ENCODE assay signal across 29 cellular contexts in genomic region chr2:198045227-198045626, GRCh38.
A peak's percentile ranks its signal among the peaks of the same experiment; 100 is the strongest.
DNase-seq lines count a peak whose midpoint lies in the region; ATAC-seq, FAIRE-seq and TF ChIP-seq lines count a peak whose summit lies in the region.
"Had no signal": no experiment of that assay in that cellular context is flagged by ENCODE, and none has a peak within 500 bp of the region (broad histone marks: within the 10 kb centered on the region; RNA-seq: fewer than 3 reads in every experiment).

No MANE protein-coding gene starts in this region.

- H3K9me1 ChIP-seq in K562 (ENCODE audit: control insufficient read depth, insufficient read depth, low read length): no peaks in the 10 kb centered on the region

- H2AFZ ChIP-seq in K562 (ENCODE audit: low read depth, low read length): no peak overlapping the region

- TF ChIP-seq POLR2A in K562 (conservative IDR thresholded peaks at IDR 0.05): no peak

- peak overlapping the region; percentile 38 for H3K27ac Mint-ChIP-seq in activated naive CD8-positive, alpha-beta T cell
- H3K27ac Mint-ChIP-seq in activated naive CD8-positive, alpha-beta T cell treated with anti-CD3 and anti-CD28 coated beads for 36 hours: no peak overlapping the region
- no peak overlapping the region for H3K27ac Mint-ChIP-seq in natural killer cell
- H3K27ac Mint-ChIP-seq: CD8-positive, alpha-beta memory T cell had no signal

- no TSS peak for BruUV-seq in K562 (replicated peaks; lab: Mats Ljungman, UMichigan)

- CTCF ChIA-PET in K562 (lab: Yijun Ruan, JAX; ENCODE audit: low intra/inter-chr PET ratio): no interaction called here

- H3K4me1 ChIP-seq in K562 (replicated peaks in 1 of 2; ENCODE audit: control insufficient read depth in 2 of 2, insufficient read depth in 2 of 2, low read length in 2 of 2): peaks cover 0 to 8% of the 10 kb centered on the region in 2 experiments; a peak in 2 of 5 replicates
- peaks cover 0 to 4% of the 10 kb centered on the region in 2 donors for H3K4me1 ChIP-seq in kidney (ENCODE audit: control insufficient read depth in 1 of 2, insufficient read depth in 1 of 2, low read depth in 1 of 2, low read length in 2 of 2)
- H3K4me1 ChIP-seq: SJSA1 had no signal

- H3K36me3 Mint-ChIP-seq in activated naive CD8-positive, alpha-beta T cell: no peaks in the 10 kb centered on the region
- peaks cover 3% of the 10 kb centered on the region for H3K36me3 Mint-ChIP-seq in activated naive CD8-positive, alpha-beta T cell treated with anti-CD3 and anti-CD28 coated beads for 36 hours
- no peaks in the 10 kb centered on the region for H3K36me3 Mint-ChIP-seq in natural killer cell

- ATAC-seq in K562 (no peak), natural killer cell (no peak), left lobe of liver (no peak)

- TF ChIP-seq EP300 in K562 (IDR thresholded peaks at IDR 0.05; ENCODE audit: low read length): no peak

- no peak overlapping the region for H3K4me3 ChIP-seq in K562
- H3K4me3 ChIP-seq in kidney (ENCODE audit: low read length in 2 of 2): no peak overlapping the region
- H3K4me3 ChIP-seq: SJSA1 had no signal

- intact Hi-C loops in K562 (cut with micrococcal nuclease) (loop anchor here (5.0 kb wide), 1 partner anchor 48 kb away; no protein-coding TSS in a partner anchor), kidney (cut with DNase I) (no loop called here), natural killer cell (cut with micrococcal nuclease) (no loop called here)

- no peak for TF ChIP-seq CTCF in K562 (IDR thresholded peaks at IDR 0.05 in 2 of 3, conservative IDR thresholded peaks at IDR 0.05 in 1 of 3; ENCODE audit: insufficient read depth in 2 of 3, low read depth in 1 of 3, low read length in 3 of 3)
- no peak for TF ChIP-seq CTCF in kidney (IDR thresholded peaks at IDR 0.05; ENCODE audit: borderline replicate concordance, extremely low read depth, insufficient read depth)
- TF ChIP-seq CTCF in natural killer cell (IDR thresholded peaks at IDR 0.05): no peak

- no peak overlapping the region for H3K27ac ChIP-seq in K562 (ENCODE audit: extremely low read depth, low read depth, low read length)
- no peak overlapping the region for H3K27ac ChIP-seq in kidney (ENCODE audit: low read depth in 2 of 2, low read length in 2 of 2)
- H3K27ac ChIP-seq: 22Rv1, SJSA1 had no signal

- no peaks in the 10 kb centered on the region for H3K27me3 Mint-ChIP-seq in activated naive CD8-positive, alpha-beta T cell
- H3K27me3 Mint-ChIP-seq in activated naive CD8-positive, alpha-beta T cell treated with anti-CD3 and anti-CD28 coated beads for 36 hours: peaks cover 3% of the 10 kb centered on the region
- H3K27me3 Mint-ChIP-seq in natural killer cell (ENCODE audit: low read depth in 2 of 2): no peaks in the 10 kb centered on the region

- in situ Hi-C loops in K562 (cut with MboI): no loop called here

- no peak overlapping the region for H3K4me2 ChIP-seq in K562 (ENCODE audit: insufficient read depth, low read length)

- H3K9ac ChIP-seq in K562 (ENCODE audit: insufficient read depth in 1 of 2, low read depth in 2 of 2, low read length in 2 of 2) (no peak overlapping the region), kidney (ENCODE audit: low read length in 2 of 2) (no peak overlapping the region)

- H3K36me3 ChIP-seq in K562 (ENCODE audit: control insufficient read depth, insufficient read depth, low read length) (no peaks in the 10 kb centered on the region; the same call in 2 of the 3 replicates), kidney (ENCODE audit: control insufficient read depth in 1 of 2, insufficient read depth in 2 of 2, low read length in 2 of 2) (no peaks in the 10 kb centered on the region)
- H3K36me3 ChIP-seq: SJSA1 had no signal

- H3K79me2 ChIP-seq in K562 (ENCODE audit: control insufficient read depth, insufficient read depth, low read length): peaks cover 14% of the 10 kb centered on the region; the same call in 2 of the 3 replicates

- no peaks in the 10 kb centered on the region for H3K27me3 ChIP-seq in K562 (ENCODE audit: control insufficient read depth in 2 of 2, insufficient read depth in 2 of 2, low read length in 2 of 2)
- H3K27me3 ChIP-seq: SJSA1 had no signal

- H3K4me1 Mint-ChIP-seq in activated naive CD8-positive, alpha-beta T cell (ENCODE audit: low read depth): peaks cover 22% of the 10 kb centered on the region
- peaks cover 11% of the 10 kb centered on the region for H3K4me1 Mint-ChIP-seq in activated naive CD8-positive, alpha-beta T cell treated with anti-CD3 and anti-CD28 coated beads for 36 hours
- H3K4me1 Mint-ChIP-seq in natural killer cell: no peaks in the 10 kb centered on the region

- no peaks in the 10 kb centered on the region for H3K9me3 Mint-ChIP-seq in activated naive CD8-positive, alpha-beta T cell (ENCODE audit: low read depth)
- no peaks in the 10 kb centered on the region for H3K9me3 Mint-ChIP-seq in activated naive CD8-positive, alpha-beta T cell treated with anti-CD3 and anti-CD28 coated beads for 36 hours
- H3K9me3 Mint-ChIP-seq in natural killer cell: peaks cover 0 to 2% of the 10 kb centered on the region in 2 donors

- H3K9me3 ChIP-seq in K562 (replicated peaks; ENCODE audit: control insufficient read depth, insufficient read depth, low read depth, low read length): no peaks in the 10 kb centered on the region
- no peaks in the 10 kb centered on the region for H3K9me3 ChIP-seq in kidney (ENCODE audit: control insufficient read depth in 1 of 2, low read length in 2 of 2)
- H3K9me3 ChIP-seq: SJSA1 had no signal

- POLR2A ChIA-PET in K562 (lab: Yijun Ruan, JAX): interaction anchor here (0.6 kb wide), 1 partner anchor 246 kb away, joined by 3 read pairs; no protein-coding TSS in a partner anchor

- no peaks in the 10 kb centered on the region for H4K20me1 ChIP-seq in K562 (replicated peaks; ENCODE audit: control insufficient read depth, insufficient read depth, low read length)

- FAIRE-seq in K562 (lab: Jason Lieb, UNC) (no peak), kidney (lab: Jason Lieb, UNC) (peak; percentile 21)
- FAIRE-seq: GM18507, RCC 7860 had no signal

- DNase-seq in activated naive CD8-positive, alpha-beta T cell treated with anti-CD3 and anti-CD28 coated beads for 36 hours: no peak
- no peak for DNase-seq in K562 (ENCODE audit: extremely low read depth in 1 of 4, low spot score in 3 of 4)
- DNase-seq in kidney: no peak
- DNase-seq in natural killer cell: no peak
- DNase-seq in NCI-H526 treated with DMSO at 0.1 percent for 48 hours (lab: John Stamatoyannopoulos, UW): no peak
- no peak for DNase-seq in left lobe of liver (ENCODE audit: low spot score)
- no peak for DNase-seq in retina
- DNase-seq: ACHN; AML-193; C1 segment of cervical spinal cord; Calu3; CD8-positive, alpha-beta memory T cell; DMS153; GDM1; GOT3; HCEC 1CT; IMR-90; NCI-H1105; NCI-H146; NCI-H2029 treated with DMSO at 0.1 percent for 48 hours; NCI-H345; NCI-H524; NCI-H82; OCI-M1 had no signal

- no peak overlapping the region for H3K4me3 Mint-ChIP-seq in activated naive CD8-positive, alpha-beta T cell
- no peak overlapping the region for H3K4me3 Mint-ChIP-seq in activated naive CD8-positive, alpha-beta T cell treated with anti-CD3 and anti-CD28 coated beads for 36 hours
- no peak overlapping the region for H3K4me3 Mint-ChIP-seq in natural killer cell
- H3K4me3 Mint-ChIP-seq: CD8-positive, alpha-beta memory T cell had no signal

- no peak for TF ChIP-seq RAD21 in K562 (CRISPR knock-in tag; conservative IDR thresholded peaks at IDR 0.05 in 1 of 2, IDR thresholded peaks at IDR 0.05 in 1 of 2)

TF ChIP-seq in K562, 482 proteins besides CTCF, POLR2A, EP300 and RAD21:
- TF ChIP-seq ZNF184 (CRISPR knock-in tag; IDR thresholded peaks at IDR 0.05) (no peak), SIN3A (IDR thresholded peaks at IDR 0.05; ENCODE audit: borderline replicate concordance in 2 of 2, control insufficient read depth in 1 of 2, low read depth in 2 of 2, low read length in 2 of 2) (no peak), C11orf30 (IDR thresholded peaks at IDR 0.05; ENCODE audit: low read depth) (peak; percentile 36; the same call in 1 of the 2 replicates), PRMT5 (CRISPR knock-in tag; IDR thresholded peaks at IDR 0.05) (no peak), NUFIP1 (IDR thresholded peaks at IDR 0.05; ENCODE audit: partially characterized antibody) (no peak), SIRT6 (IDR thresholded peaks at IDR 0.05; ENCODE audit: low read depth, low read length) (no peak), RUNX1 (IDR thresholded peaks at IDR 0.05; ENCODE audit: low read depth) (no peak), RFX1 (IDR thresholded peaks at IDR 0.05) (no peak), ZNF316 (IDR thresholded peaks at IDR 0.05) (peak; percentile 55; the same call in 1 of the 2 replicates), SNRNP70 (optimal IDR thresholded peaks at IDR 0.05; ENCODE audit: low read depth, low read length) (no peak), NCOA1 (IDR thresholded peaks at IDR 0.05; ENCODE audit: low read depth) (no peak), ELF2 (CRISPR knock-in tag; IDR thresholded peaks at IDR 0.05) (no peak), ZBTB11 (CRISPR knock-in tag; IDR thresholded peaks at IDR 0.05) (no peak), JUND (IDR thresholded peaks at IDR 0.05; ENCODE audit: borderline replicate concordance, low read depth, low read length) (no peak), JUND (tag; IDR thresholded peaks at IDR 0.05; ENCODE audit: borderline replicate concordance, low read depth, low read length) (no peak)
